29 cellular contexts compared by ENCODE assay signal in the genomic region with DNA sequence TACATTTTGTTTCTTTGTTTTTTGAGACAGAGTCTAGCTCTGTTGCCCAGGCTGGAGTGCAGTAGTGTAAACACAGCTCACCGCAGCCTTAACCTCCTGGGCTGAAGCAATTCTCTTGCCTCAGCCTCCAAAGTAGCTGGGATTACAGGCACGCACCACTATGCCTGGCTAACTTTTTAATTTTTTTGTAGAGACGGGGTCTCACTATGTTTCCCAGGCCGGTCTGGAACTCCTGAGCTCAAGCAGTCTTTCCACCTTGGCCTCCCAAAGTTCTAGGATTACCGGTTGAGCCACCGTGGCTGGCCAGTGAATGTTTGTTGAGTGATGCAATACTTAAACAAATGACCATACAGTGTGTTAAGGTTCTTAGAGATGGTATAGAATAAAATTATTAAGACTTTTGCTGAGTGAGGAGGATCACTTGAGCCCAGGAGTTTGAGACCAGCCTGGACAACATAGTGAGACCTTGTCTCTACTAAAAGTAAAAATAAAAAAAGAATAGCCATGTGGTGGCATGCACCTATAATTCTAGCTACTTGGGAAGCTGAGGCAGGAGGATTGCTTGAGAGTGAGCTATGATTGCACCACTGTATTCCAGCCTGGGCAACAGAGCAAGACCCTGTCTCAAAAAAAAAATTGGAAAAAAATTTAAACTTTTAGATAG. TPM values are rescaled to one million over a fixed set of nuclear protein-coding genes. Genes with fewer than 3 reads are reported as not detected.
DNase-seq lines count a peak whose midpoint lies in the region; ATAC-seq and TF ChIP-seq lines count a peak whose summit lies in the region.
"Had no signal": no experiment of that assay in that cellular context is flagged by ENCODE, and none has a peak within 500 bp of the region (broad histone marks: within the 10 kb centered on the region; RNA-seq: fewer than 3 reads in every experiment).

No MANE protein-coding gene starts in this region.

- H3F3A ChIP-seq in PC-3 (ENCODE audit: low read length, unreplicated experiment) = peaks cover 3% of the 10 kb centered on the region

- TF ChIP-seq CTCF in PC-3 (conservative IDR thresholded peaks at IDR 0.05; ENCODE audit: low read depth, low read length) (no peak), tibial nerve (IDR thresholded peaks at IDR 0.05) (no peak), adrenal gland (IDR thresholded peaks at IDR 0.05) (no peak)

- H3K9me3 Mint-ChIP-seq in activated naive CD8-positive, alpha-beta T cell treated with anti-CD3 and anti-CD28 coated beads for 36 hours = no peaks in the 10 kb centered on the region
- H3K9me3 Mint-ChIP-seq in activated naive CD8-positive, alpha-beta T cell treated with anti-CD3 and anti-CD28 coated beads, Interleukin-2, amount 50 U/mL, for 24 hours = no peaks in the 10 kb centered on the region
- H3K9me3 Mint-ChIP-seq: activated CD4-positive, alpha-beta T cell treated with anti-CD3 and anti-CD28 coated beads, Interleukin-2, amount 10 ng/mL, durations not matched to agents 7 days and 5 days; brain; CD4-positive, alpha-beta memory T cell; natural killer cell; stimulated activated memory B cell treated with anti-CD40 and anti-IgM and Interleukin-4, amounts not matched to agents 10 μg/mL and 1 μg/mL and 100 μg/mL, for 72 hours had no signal

- CTCF ChIA-PET in PC-3 (lab: Charles Lee) = no interaction called here
- CTCF ChIA-PET in HEK293T (lab: Yijun Ruan, JAX) = interaction anchor here (0.5 to 0.6 kb wide), 3 partner anchors 59 to 411 kb away, joined by 3 to 4 read pairs (median 4); no protein-coding TSS in a partner anchor

- no peak for TF ChIP-seq EP300 in tibial nerve (IDR thresholded peaks at IDR 0.05)

- peak overlapping the region; percentile 33 for H3K4me2 ChIP-seq in PC-3 (ENCODE audit: low read length)

- H3K27ac Mint-ChIP-seq in activated naive CD8-positive, alpha-beta T cell treated with anti-CD3 and anti-CD28 coated beads for 36 hours = peak overlapping the region; percentile 36
- H3K27ac Mint-ChIP-seq in activated naive CD8-positive, alpha-beta T cell treated with anti-CD3 and anti-CD28 coated beads, Interleukin-2, amount 50 U/mL, for 24 hours = no peak overlapping the region
- H3K27ac Mint-ChIP-seq: activated CD4-positive, alpha-beta T cell treated with anti-CD3 and anti-CD28 coated beads, Interleukin-2, amount 10 ng/mL, durations not matched to agents 7 days and 5 days; brain had no signal

- no peak for DNase-seq in activated naive CD8-positive, alpha-beta T cell treated with anti-CD3 and anti-CD28 coated beads for 36 hours
- no peak for DNase-seq in activated naive CD8-positive, alpha-beta T cell treated with anti-CD3 and anti-CD28 coated beads, Interleukin-2, amount 50 U/mL, for 24 hours
- peak; percentile 74 for DNase-seq in PC-3
- DNase-seq in iris pigment epithelial cell (ENCODE audit: low read depth) = peak; percentile 46
- no peak for DNase-seq in tibial nerve (ENCODE audit: low spot score in 2 of 2)
- DNase-seq in adrenal gland = no peak
- no peak for DNase-seq in HEK293T (ENCODE audit: extremely low spot score)
- DNase-seq: activated CD4-positive, alpha-beta T cell treated with anti-CD3 and anti-CD28 coated beads, Interleukin-2, amount 10 ng/mL, durations not matched to agents 7 days and 5 days; activated naive CD4-positive, alpha-beta T cell treated with Interleukin-2 at 50 U/mL for 16 hours; AML-193; amniotic stem cell; CD4-positive, alpha-beta memory T cell; hippocampal formation; natural killer cell; NCI-H1436 treated with DMSO at 0.1 percent for 48 hours; NCI-H2081 treated with DMSO at 0.1 percent for 48 hours; NCI-H2227 treated with DMSO at 0.1 percent for 48 hours; NCI-H526 treated with DMSO at 0.1 percent for 48 hours; Peyer's patch; SIG-M5; upper lobe of left lung; WERI-Rb-1 had no signal

- H3K4me3 ChIP-seq in PC-3 (ENCODE audit: low read length) = no peak overlapping the region
- H3K4me3 ChIP-seq in tibial nerve = no peak overlapping the region
- no peak overlapping the region for H3K4me3 ChIP-seq in adrenal gland
- H3K4me3 ChIP-seq: GM12878, Peyer's patch, upper lobe of left lung had no signal

- H3K9me3 ChIP-seq in PC-3 (ENCODE audit: low read length) (no peaks in the 10 kb centered on the region), tibial nerve (no peaks in the 10 kb centered on the region), adrenal gland (replicated peaks in 1 of 3) (no peaks in the 10 kb centered on the region)
- H3K9me3 ChIP-seq: Peyer's patch, upper lobe of left lung had no signal

- H3K4me1 Mint-ChIP-seq in activated naive CD8-positive, alpha-beta T cell treated with anti-CD3 and anti-CD28 coated beads for 36 hours = no peaks in the 10 kb centered on the region
- no peaks in the 10 kb centered on the region for H3K4me1 Mint-ChIP-seq in activated naive CD8-positive, alpha-beta T cell treated with anti-CD3 and anti-CD28 coated beads, Interleukin-2, amount 50 U/mL, for 24 hours

- TF ChIP-seq POLR2A in tibial nerve (IDR thresholded peaks at IDR 0.05) (no peak), adrenal gland (IDR thresholded peaks at IDR 0.05) (no peak)

- H3K36me3 ChIP-seq in PC-3 (ENCODE audit: low read depth, low read length) (peaks cover 70% of the 10 kb centered on the region), tibial nerve (peaks cover 3 to 86% (median 4%) of the 10 kb centered on the region in 3 donors), adrenal gland (replicated peaks in 1 of 2) (peaks cover 0 to 35% of the 10 kb centered on the region in 2 donors)

- H3K4me3 Mint-ChIP-seq in activated naive CD8-positive, alpha-beta T cell treated with anti-CD3 and anti-CD28 coated beads for 36 hours = no peak overlapping the region
- H3K4me3 Mint-ChIP-seq in activated naive CD8-positive, alpha-beta T cell treated with anti-CD3 and anti-CD28 coated beads, Interleukin-2, amount 50 U/mL, for 24 hours = no peak overlapping the region
- H3K4me3 Mint-ChIP-seq: activated CD4-positive, alpha-beta T cell treated with anti-CD3 and anti-CD28 coated beads, Interleukin-2, amount 10 ng/mL, durations not matched to agents 7 days and 5 days; brain; CD4-positive, alpha-beta memory T cell; natural killer cell; stimulated activated memory B cell treated with anti-CD40 and anti-IgM and Interleukin-4, amounts not matched to agents 10 μg/mL and 1 μg/mL and 100 μg/mL, for 72 hours had no signal

- WGBS in tibial nerve, 2 donors = 76 to 77% methylated on average over 6 of the region's 6 CpGs
- 76 to 93% (median 78%) methylated on average over 5 to 6 of the region's 6 CpGs for WGBS in adrenal gland, 4 donors

- H3K36me3 Mint-ChIP-seq in activated naive CD8-positive, alpha-beta T cell treated with anti-CD3 and anti-CD28 coated beads for 36 hours = peaks cover 3% of the 10 kb centered on the region
- peaks cover 9% of the 10 kb centered on the region for H3K36me3 Mint-ChIP-seq in activated naive CD8-positive, alpha-beta T cell treated with anti-CD3 and anti-CD28 coated beads, Interleukin-2, amount 50 U/mL, for 24 hours (ENCODE audit: low read depth)
- H3K36me3 Mint-ChIP-seq: natural killer cell; stimulated activated memory B cell treated with anti-CD40 and anti-IgM and Interleukin-4, amounts not matched to agents 10 μg/mL and 1 μg/mL and 100 μg/mL, for 72 hours had no signal

- H3K27ac ChIP-seq in PC-3 (ENCODE audit: low read length) = peak overlapping the region; percentile 42
- H3K27ac ChIP-seq in tibial nerve = no peak overlapping the region
- no peak overlapping the region for H3K27ac ChIP-seq in adrenal gland
- H3K27ac ChIP-seq: Peyer's patch, WERI-Rb-1 had no signal

- ATAC-seq in activated naive CD8-positive, alpha-beta T cell treated with anti-CD3 and anti-CD28 coated beads, Interleukin-2, amount 50 U/mL, for 24 hours = no peak
- peak; percentile 52 for ATAC-seq in PC-3
- no peak for ATAC-seq in GM18858 (IDR thresholded peaks at IDR 0.05; ENCODE audit: unreplicated experiment)
- ATAC-seq: GM12878; natural killer cell; stimulated activated memory B cell treated with anti-CD40 and anti-IgM and Interleukin-4, amounts not matched to agents 10 μg/mL and 1 μg/mL and 100 μg/mL, for 72 hours had no signal

- H2AFZ ChIP-seq in PC-3 (ENCODE audit: low read length) = no peak overlapping the region

- intact Hi-C loops in PC-3 (cut with micrococcal nuclease) (no loop called here), adrenal gland (cut with DNase I) (loop anchor here (10.0 kb wide), 2 partner anchors 196 to 226 kb away; partner anchors contain the start of genes CPNE1 (in 1 of the 2), NFS1 (in 1 of the 2), RBM12 (in 1 of the 2) and ROMO1 (in 1 of the 2))

- POLR2A ChIA-PET in PC-3 (lab: Charles Lee; ENCODE audit: unreplicated experiment) = no interaction called here
- POLR2A ChIA-PET in HEK293T (lab: Yijun Ruan, JAX) = interaction anchor here (0.6 to 3.7 kb wide), 2 partner anchors 12 to 14 kb away, joined by 3 to 46 read pairs; partner anchors contain the start of gene CEP250

- no peaks in the 10 kb centered on the region for H3K9me2 ChIP-seq in PC-3 (replicated peaks; ENCODE audit: low read length)

- H3K27me3 Mint-ChIP-seq in activated naive CD8-positive, alpha-beta T cell treated with anti-CD3 and anti-CD28 coated beads for 36 hours = no peaks in the 10 kb centered on the region
- no peaks in the 10 kb centered on the region for H3K27me3 Mint-ChIP-seq in activated naive CD8-positive, alpha-beta T cell treated with anti-CD3 and anti-CD28 coated beads, Interleukin-2, amount 50 U/mL, for 24 hours
- H3K27me3 Mint-ChIP-seq: activated CD4-positive, alpha-beta T cell treated with anti-CD3 and anti-CD28 coated beads, Interleukin-2, amount 10 ng/mL, durations not matched to agents 7 days and 5 days; brain; CD4-positive, alpha-beta memory T cell; stimulated activated memory B cell treated with anti-CD40 and anti-IgM and Interleukin-4, amounts not matched to agents 10 μg/mL and 1 μg/mL and 100 μg/mL, for 72 hours had no signal

- no TSS peak for BruUV-seq in PC-3 (replicated peaks; lab: Mats Ljungman, UMichigan)

- H3K79me2 ChIP-seq in PC-3 (ENCODE audit: low read length) = no peaks in the 10 kb centered on the region; the same call in 1 of the 2 replicates

- peaks cover 28% of the 10 kb centered on the region for H3K4me1 ChIP-seq in PC-3 (ENCODE audit: insufficient read depth, low read length)
- peaks cover 0 to 19% (median 0%) of the 10 kb centered on the region in 4 donors for H3K4me1 ChIP-seq in tibial nerve
- peaks cover 0 to 5% of the 10 kb centered on the region in 2 donors for H3K4me1 ChIP-seq in adrenal gland (replicated peaks in 1 of 2)
- H3K4me1 ChIP-seq: Peyer's patch had no signal

- H3K27me3 ChIP-seq in PC-3 (ENCODE audit: low read length) (no peaks in the 10 kb centered on the region), tibial nerve (no peaks in the 10 kb centered on the region), adrenal gland (no peaks in the 10 kb centered on the region)
- H3K27me3 ChIP-seq: Peyer's patch, upper lobe of left lung had no signal

- no peak overlapping the region; the same call in 1 of the 2 replicates for H3K9ac ChIP-seq in PC-3 (ENCODE audit: low read length)

- H4K20me1 ChIP-seq in PC-3 (ENCODE audit: low read length) = no peaks in the 10 kb centered on the region

RNA-seq across cellular contexts. Expression of gene CEP250, which starts 13.4 kb away (rescaled TPM):
- total RNA-seq in activated naive CD8-positive, alpha-beta T cell treated with anti-CD3 and anti-CD28 coated beads for 36 hours = 10 to 100 TPM; 48.8 to 55.5 TPM
- total RNA-seq in PC-3 (2014; rRNA removed) (52.5 and 75.0 TPM in 2 replicates), tibial nerve (10 to 100 TPM; 12.5 to 41.1 (median 29.9) TPM), adrenal gland (10 to 100 TPM; 23.5 to 36.9 (median 27.3) TPM)
- 10 to 100 TPM; 12.6 to 49.8 (median 15.2) TPM for polyA plus RNA-seq in adrenal gland

RNA-seq across cellular contexts. Expression of gene GDF5, which starts 30.8 kb away (rescaled TPM):
- not detected for total RNA-seq in activated naive CD8-positive, alpha-beta T cell treated with anti-CD3 and anti-CD28 coated beads for 36 hours
- total RNA-seq in PC-3 (2014; rRNA removed) (not detected in 2 replicates), tibial nerve (1 to 10 TPM in 1 of 4 donors, under 1 TPM in 1, not detected in 2; 0.90 to 1.0 TPM), adrenal gland (under 1 TPM in 4 of 8 donors, not detected in 4; 0.16 to 0.28 (median 0.21) TPM)
- under 1 TPM in 2 of 3 donors, not detected in 1; 0.13 to 0.16 TPM for polyA plus RNA-seq in adrenal gland
- total RNA-seq: A673; activated CD4-positive, alpha-beta T cell treated with anti-CD3 and anti-CD28 coated beads, Interleukin-2, amount 10 ng/mL, durations not matched to agents 7 days and 5 days; CD4-positive, alpha-beta memory T cell; lung microvascular endothelial cell; mononuclear cell; natural killer cell; Peyer's patch had no signal
- polyA plus RNA-seq: CD4-positive, alpha-beta memory T cell had no signal

RNA-seq across cellular contexts. Expression of gene UQCC1, which starts 57.0 kb away (rescaled TPM):
- 10 to 100 TPM; 60.3 to 62.8 TPM for total RNA-seq in activated naive CD8-positive, alpha-beta T cell treated with anti-CD3 and anti-CD28 coated beads for 36 hours
- total RNA-seq in PC-3 (2014; rRNA removed) (36.4 and 38.1 TPM in 2 replicates), tibial nerve (10 to 100 TPM; 30.0 to 51.9 (median 41.3) TPM), adrenal gland (100 to 1,000 TPM in 1 of 8 donors, 10 to 100 TPM in 7; 37.2 to 100 (median 83.7) TPM)
- polyA plus RNA-seq in adrenal gland = 10 to 100 TPM; 31.0 to 60.1 (median 35.3) TPM

Comparison
In these comparisons a context has a peak if more than half of its experiments do, and no peak if none do; other contexts are left out.
1. DNase-seq: peak in PC-3 (single experiment) and iris pigment epithelial cell (single experiment); none in activated naive CD8-positive, alpha-beta T cell treated with anti-CD3 and anti-CD28 coated beads for 36 hours (single experiment), activated naive CD8-positive, alpha-beta T cell treated with anti-CD3 and anti-CD28 coated beads, Interleukin-2, amount 50 U/mL, for 24 hours (single experiment), tibial nerve (0 of 2), adrenal gland (0 of 7) and HEK293T (single experiment).